ENCODE assay signal across 18 cellular contexts in genomic region chr2:75186829-75187228, GRCh38. TPM values are rescaled to one million over a fixed set of nuclear protein-coding genes. Genes with fewer than 3 reads are reported as not detected.
"Had no signal": no experiment of that assay in that cellular context is flagged by ENCODE, and none has a peak within 500 bp of the region (broad histone marks: within the 10 kb centered on the region; RNA-seq: fewer than 3 reads in every experiment).

No MANE protein-coding gene starts in this region.

- H3K27ac ChIP-seq: cardiac muscle cell, dorsolateral prefrontal cortex, skin epidermis, tibial nerve, vagina had no signal

- H3K27ac Mint-ChIP-seq: activated naive CD4-positive, alpha-beta T cell treated with anti-CD3 and anti-CD28 coated beads for 36 hours; activated naive CD8-positive, alpha-beta T cell treated with anti-CD3 and anti-CD28 coated beads, Interleukin-2, amount 50 U/mL, for 24 hours; endodermal cell; immature natural killer cell; natural killer cell treated with Interleukin-12 subunit alpha and Interleukin-12 subunit beta and Interleukin-15 and Interleukin-18, amount 100 ng/mL, for 72 hours; stimulated activated naive B cell treated with anti-CD40 and anti-IgM and Interleukin-4, amounts not matched to agents 10 μg/mL and 1 μg/mL and 100 μg/mL, for 72 hours had no signal

- H3K9me3 Mint-ChIP-seq: activated naive CD4-positive, alpha-beta T cell treated with anti-CD3 and anti-CD28 coated beads for 36 hours; activated naive CD8-positive, alpha-beta T cell treated with anti-CD3 and anti-CD28 coated beads, Interleukin-2, amount 50 U/mL, for 24 hours; endodermal cell; immature natural killer cell; natural killer cell treated with Interleukin-12 subunit alpha and Interleukin-12 subunit beta and Interleukin-15 and Interleukin-18, amount 100 ng/mL, for 72 hours; stimulated activated naive B cell treated with anti-CD40 and anti-IgM and Interleukin-4, amounts not matched to agents 10 μg/mL and 1 μg/mL and 100 μg/mL, for 72 hours had no signal

- DNase-seq: activated CD4-positive, CD25-positive, alpha-beta regulatory T cell treated with anti-CD3 and anti-CD28 coated beads, Interleukin-2, amount 50 U/mL, for 72 hours; activated naive CD4-positive, alpha-beta T cell treated with anti-CD3 and anti-CD28 coated beads for 36 hours; activated naive CD8-positive, alpha-beta T cell treated with anti-CD3 and anti-CD28 coated beads, Interleukin-2, amount 50 U/mL, for 24 hours; activated T-cell treated with anti-CD3 and anti-CD28 coated beads for 4 hours; dorsolateral prefrontal cortex; endodermal cell; foreskin fibroblast; immature natural killer cell; mesendoderm; stimulated activated CD4-positive, alpha-beta T cell treated with anti-CD3 and anti-CD28 coated beads, Interleukin-15, amount 100 ng/mL, for 24 hours; stimulated activated CD4-positive, alpha-beta T cell treated with anti-CD3 and anti-CD28 coated beads, Interleukin-4, amount 100 ng/mL, for 1 hour; stimulated activated naive B cell treated with anti-CD40 and anti-IgM and Interleukin-4, amounts not matched to agents 10 μg/mL and 1 μg/mL and 100 μg/mL, for 72 hours had no signal

- ATAC-seq: activated naive CD8-positive, alpha-beta T cell treated with anti-CD3 and anti-CD28 coated beads, Interleukin-2, amount 50 U/mL, for 24 hours; natural killer cell treated with Interleukin-12 subunit alpha and Interleukin-12 subunit beta and Interleukin-15 and Interleukin-18, amount 100 ng/mL, for 72 hours; stimulated activated naive B cell treated with anti-CD40 and anti-IgM and Interleukin-4, amounts not matched to agents 10 μg/mL and 1 μg/mL and 100 μg/mL, for 72 hours had no signal

- H3K4me3 Mint-ChIP-seq: activated naive CD4-positive, alpha-beta T cell treated with anti-CD3 and anti-CD28 coated beads for 36 hours; activated naive CD8-positive, alpha-beta T cell treated with anti-CD3 and anti-CD28 coated beads, Interleukin-2, amount 50 U/mL, for 24 hours; endodermal cell; immature natural killer cell; natural killer cell treated with Interleukin-12 subunit alpha and Interleukin-12 subunit beta and Interleukin-15 and Interleukin-18, amount 100 ng/mL, for 72 hours; stimulated activated naive B cell treated with anti-CD40 and anti-IgM and Interleukin-4, amounts not matched to agents 10 μg/mL and 1 μg/mL and 100 μg/mL, for 72 hours had no signal

- H3K4me3 ChIP-seq: cardiac muscle cell, dorsolateral prefrontal cortex, skin epidermis, tibial nerve, vagina had no signal

- H3K4me1 Mint-ChIP-seq: activated naive CD8-positive, alpha-beta T cell treated with anti-CD3 and anti-CD28 coated beads, Interleukin-2, amount 50 U/mL, for 24 hours; endodermal cell; immature natural killer cell; stimulated activated naive B cell treated with anti-CD40 and anti-IgM and Interleukin-4, amounts not matched to agents 10 μg/mL and 1 μg/mL and 100 μg/mL, for 72 hours had no signal

- H3K27me3 ChIP-seq: cardiac muscle cell, tibial nerve, vagina had no signal

- H3K9me3 ChIP-seq: tibial nerve, vagina had no signal

- H3K36me3 ChIP-seq: cardiac muscle cell, tibial nerve, vagina had no signal

- H3K4me1 ChIP-seq: vagina had no signal

- H3K36me3 Mint-ChIP-seq: immature natural killer cell; natural killer cell treated with Interleukin-12 subunit alpha and Interleukin-12 subunit beta and Interleukin-15 and Interleukin-18, amount 100 ng/mL, for 72 hours; stimulated activated naive B cell treated with anti-CD40 and anti-IgM and Interleukin-4, amounts not matched to agents 10 μg/mL and 1 μg/mL and 100 μg/mL, for 72 hours had no signal

RNA-seq across cellular contexts. Expression of gene TACR1, which starts 12.5 kb away (rescaled TPM):
- total RNA-seq: activated naive CD4-positive, alpha-beta T cell treated with anti-CD3 and anti-CD28 coated beads for 36 hours; cardiac muscle cell; epithelial cell of proximal tubule; natural killer cell treated with Interleukin-12 subunit alpha and Interleukin-12 subunit beta and Interleukin-15 and Interleukin-18, amount 100 ng/mL, for 72 hours had no signal
- polyA plus RNA-seq: cardiac muscle cell had no signal
